Comparison of ENCODE assay signal across 8 cellular contexts in genomic region chr7:56079450-56080185, GRCh38. TPM values are rescaled to one million over a fixed set of nuclear protein-coding genes. Genes with fewer than 3 reads are reported as not detected.
A peak's percentile ranks its signal among the peaks of the same experiment; 100 is the strongest.
DNase-seq lines count a peak whose midpoint lies in the region; ATAC-seq lines count a peak whose summit lies in the region.

No MANE protein-coding gene starts in this region.

- no peak overlapping the region for H3K27ac Mint-ChIP-seq in T-helper 2 cell treated with Interferon-gamma antibody and Interleukin-4, amounts not matched to agents 5 μg/mL and 100 μg/mL, for 36 hours

- peaks cover 18% of the 10 kb centered on the region for H3K36me3 Mint-ChIP-seq in T-helper 2 cell treated with Interferon-gamma antibody and Interleukin-4, amounts not matched to agents 5 μg/mL and 100 μg/mL, for 36 hours (ENCODE audit: low read depth)

- H3K4me1 Mint-ChIP-seq in T-helper 2 cell treated with Interferon-gamma antibody and Interleukin-4, amounts not matched to agents 5 μg/mL and 100 μg/mL, for 36 hours (ENCODE audit: low read depth): no peaks in the 10 kb centered on the region

- H3K27me3 Mint-ChIP-seq in T-helper 2 cell treated with Interferon-gamma antibody and Interleukin-4, amounts not matched to agents 5 μg/mL and 100 μg/mL, for 36 hours (ENCODE audit: low read depth): no peaks in the 10 kb centered on the region

- no peak for ATAC-seq in GM18520 (IDR thresholded peaks at IDR 0.05; ENCODE audit: unreplicated experiment)

- intact Hi-C loops in posterior vena cava (cut with DNase I): loop anchor here in 1 of 2 donors (5.0 to 10.0 kb wide), 2 partner anchors 77 to 115 kb away; partner anchors contain the start of gene NIPSNAP2

- H3K4me3 Mint-ChIP-seq in T-helper 2 cell treated with Interferon-gamma antibody and Interleukin-4, amounts not matched to agents 5 μg/mL and 100 μg/mL, for 36 hours: no peak overlapping the region

- DNase-seq in DMS79 treated with DMSO at 0.1 percent for 48 hours (lab: John Stamatoyannopoulos, UW) (peak; percentile 67), RPMI7951 (ENCODE audit: low read depth) (peak; percentile 80), fibroblast of peridontal ligament (ENCODE audit: extremely low read depth) (peak; percentile 61), posterior vena cava (ENCODE audit: low spot score) (peak; percentile 91), iPS-NIHi11 (ENCODE audit: low spot score) (no peak)
- no peak for DNase-seq in central memory CD4-positive, alpha-beta T cell
- DNase-seq in T-helper 2 cell treated with Interferon-gamma antibody and Interleukin-4, amounts not matched to agents 5 μg/mL and 100 μg/mL, for 36 hours (ENCODE audit: low spot score): no peak

- H3K9me3 Mint-ChIP-seq in T-helper 2 cell treated with Interferon-gamma antibody and Interleukin-4, amounts not matched to agents 5 μg/mL and 100 μg/mL, for 36 hours: no peaks in the 10 kb centered on the region

RNA-seq across cellular contexts. Expression of gene PHKG1, which starts 13.1 kb away (rescaled TPM):
- total RNA-seq in RPMI7951 (2014; rRNA removed; shearing (Covaris generic)): 0.39 and 0.96 TPM in 2 replicates
- 1 to 10 TPM; 3.7 to 3.8 TPM for total RNA-seq in posterior vena cava

RNA-seq across cellular contexts. Expression of gene SUMF2, which starts 15.5 kb away (rescaled TPM):
- total RNA-seq in RPMI7951 (2014; rRNA removed; shearing (Covaris generic)): 107 and 119 TPM in 2 replicates
- total RNA-seq in posterior vena cava: 100 to 1,000 TPM in 1 of 2 donors, 10 to 100 TPM in 1; 84.6 to 129 TPM

RNA-seq across cellular contexts. Expression of gene CHCHD2, which starts 26.7 kb away (rescaled TPM):
- total RNA-seq in RPMI7951 (2014; rRNA removed; shearing (Covaris generic)): 948 and 1,255 TPM in 2 replicates
- 100 to 1,000 TPM; 219 to 263 TPM for total RNA-seq in posterior vena cava

RNA-seq across cellular contexts. Expression of gene CCT6A, which starts 28.1 kb away (rescaled TPM):
- 372 and 490 TPM in 2 replicates for total RNA-seq in RPMI7951 (2014; rRNA removed; shearing (Covaris generic))
- 10 to 100 TPM; 75.9 to 87.9 TPM for total RNA-seq in posterior vena cava

RNA-seq across cellular contexts. Expression of gene PSPH, which starts 28.4 kb away (rescaled TPM):
- total RNA-seq in RPMI7951 (2014; rRNA removed; shearing (Covaris generic)): 82.3 and 98.0 TPM in 2 replicates
- 1 to 10 TPM; 5.0 to 6.6 TPM for total RNA-seq in posterior vena cava

Comparison
In these comparisons a context has a peak if more than half of its experiments do, and no peak if none do; other contexts are left out.
1. DNase-seq: peak in DMS79 treated with DMSO at 0.1 percent for 48 hours (single experiment), RPMI7951 (single experiment), fibroblast of peridontal ligament (single experiment) and posterior vena cava (single experiment); none in iPS-NIHi11 (single experiment), central memory CD4-positive, alpha-beta T cell (single experiment) and T-helper 2 cell treated with Interferon-gamma antibody and Interleukin-4, amounts not matched to agents 5 μg/mL and 100 μg/mL, for 36 hours (single experiment).